ENCODE assay signal across 8 cellular contexts in genomic region chr20:23419657-23419994, GRCh38. TPM values are rescaled to one million over a fixed set of nuclear protein-coding genes. Genes with fewer than 3 reads are reported as not detected.
DNase-seq lines count a peak whose midpoint lies in the region; ATAC-seq and TF ChIP-seq lines count a peak whose summit lies in the region.

No MANE protein-coding gene starts in this region.

- H3K9me3 ChIP-seq in CD4-positive, alpha-beta memory T cell (ENCODE audit: control insufficient read depth in 1 of 2, low read length in 2 of 2) = no peaks in the 10 kb centered on the region
- H3K9me3 ChIP-seq in PC-3 (ENCODE audit: low read length) (no peaks in the 10 kb centered on the region), endocrine pancreas (ENCODE audit: control insufficient read depth, low read length) (no peaks in the 10 kb centered on the region)

- H3K27me3 Mint-ChIP-seq in CD4-positive, alpha-beta memory T cell = peaks cover 4 to 5% of the 10 kb centered on the region in 2 donors
- no peaks in the 10 kb centered on the region for H3K27me3 Mint-ChIP-seq in osteocyte (ENCODE audit: unreplicated experiment)

- no peak for ATAC-seq in PC-3
- ATAC-seq in GM21423 (IDR thresholded peaks at IDR 0.05; ENCODE audit: unreplicated experiment) = no peak
- ATAC-seq in HG02571 (IDR thresholded peaks at IDR 0.05; ENCODE audit: unreplicated experiment) = no peak

- POLR2A ChIA-PET in CD4-positive, alpha-beta memory T cell (lab: Charles Lee; ENCODE audit: partially characterized antibody) = interaction anchor here (1.3 to 7.6 kb wide), 4 partner anchors 9 to 69 kb away, joined by 3 to 86 read pairs (median 36); partner anchors contain the start of genes GZF1 and NXT1
- POLR2A ChIA-PET in PC-3 (lab: Charles Lee; ENCODE audit: unreplicated experiment) = interaction anchor here (0.7 kb wide), 1 partner anchor 800 kb away, joined by 3 read pairs; no protein-coding TSS in a partner anchor

- CTCF ChIA-PET in CD4-positive, alpha-beta memory T cell (lab: Charles Lee; ENCODE audit: partially characterized antibody) = interaction anchor here (3.5 to 7.7 kb wide), 2 partner anchors 61 to 69 kb away, joined by 19 to 66 read pairs; partner anchors contain the start of gene NXT1
- CTCF ChIA-PET in PC-3 (lab: Charles Lee) = no interaction called here

- H3K9ac ChIP-seq in PC-3 (ENCODE audit: low read length) (peak overlapping the region; percentile 89), endocrine pancreas (ENCODE audit: control insufficient read depth, insufficient read depth, low read length) (peak overlapping the region; percentile 58)

- no peak for DNase-seq in CD4-positive, alpha-beta memory T cell
- DNase-seq in PC-3 (no peak), osteocyte (ENCODE audit: extremely low spot score, unreplicated experiment) (no peak), NCI-H1930 (lab: John Stamatoyannopoulos, UW) (no peak), Kasumi-1 (lab: John Stamatoyannopoulos, UW) (no peak)

- H3K9me2 ChIP-seq in PC-3 (replicated peaks; ENCODE audit: low read length) = no peaks in the 10 kb centered on the region

- peak overlapping the region; percentile 81 to 91 (median 86) for H3K27ac Mint-ChIP-seq in CD4-positive, alpha-beta memory T cell
- peak overlapping the region; percentile 92 for H3K27ac Mint-ChIP-seq in osteocyte (ENCODE audit: unreplicated experiment)

- no peaks in the 10 kb centered on the region for H3K27me3 ChIP-seq in CD4-positive, alpha-beta memory T cell (ENCODE audit: insufficient read depth, low read length)
- H3K27me3 ChIP-seq in PC-3 (ENCODE audit: low read length) (no peaks in the 10 kb centered on the region), endocrine pancreas (ENCODE audit: control insufficient read depth, insufficient read depth, low read length) (no peaks in the 10 kb centered on the region)

- H3K4me3 Mint-ChIP-seq in CD4-positive, alpha-beta memory T cell = peak overlapping the region; percentile 80 to 89 (median 86)
- peak overlapping the region; percentile 82 for H3K4me3 Mint-ChIP-seq in osteocyte (ENCODE audit: unreplicated experiment)

- peaks cover 26% of the 10 kb centered on the region for H3K4me1 ChIP-seq in CD4-positive, alpha-beta memory T cell (ENCODE audit: insufficient read depth, low read length)
- H3K4me1 ChIP-seq in PC-3 (ENCODE audit: insufficient read depth, low read length) (peaks cover 12% of the 10 kb centered on the region), endocrine pancreas (ENCODE audit: control insufficient read depth, insufficient read depth, low read length) (peaks cover 17% of the 10 kb centered on the region)

- BruUV-seq in PC-3 (replicated peaks; lab: Mats Ljungman, UMichigan) = no TSS peak

- H3K36me3 Mint-ChIP-seq in CD4-positive, alpha-beta memory T cell = peaks cover 0 to 2% of the 10 kb centered on the region in 2 donors
- H3K36me3 Mint-ChIP-seq in osteocyte (ENCODE audit: unreplicated experiment) = no peaks in the 10 kb centered on the region

- peak overlapping the region in 1 of 2 donors; percentile 84 for H3K4me3 ChIP-seq in CD4-positive, alpha-beta memory T cell (ENCODE audit: low read length in 2 of 2)
- H3K4me3 ChIP-seq in PC-3 (ENCODE audit: low read length) = peak overlapping the region; percentile 74
- peak overlapping the region; percentile 80 for H3K4me3 ChIP-seq in endocrine pancreas (ENCODE audit: control insufficient read depth, insufficient read depth, low read length)

- peak overlapping the region; percentile 81 for H3K4me2 ChIP-seq in PC-3 (ENCODE audit: low read length)

- H3K4me1 Mint-ChIP-seq in CD4-positive, alpha-beta memory T cell = peaks cover 16 to 46% (median 32%) of the 10 kb centered on the region in 4 donors
- peaks cover 24% of the 10 kb centered on the region for H3K4me1 Mint-ChIP-seq in osteocyte (ENCODE audit: unreplicated experiment)

- no peaks in the 10 kb centered on the region for H4K20me1 ChIP-seq in PC-3 (ENCODE audit: low read length)

- intact Hi-C loops in CD4-positive, alpha-beta memory T cell (cut with micrococcal nuclease) = no loop called here
- intact Hi-C loops in PC-3 (cut with micrococcal nuclease) = no loop called here

- H3K79me2 ChIP-seq in PC-3 (ENCODE audit: low read length) = peaks cover 64% of the 10 kb centered on the region

- H3K9me3 Mint-ChIP-seq in CD4-positive, alpha-beta memory T cell = no peaks in the 10 kb centered on the region
- no peaks in the 10 kb centered on the region for H3K9me3 Mint-ChIP-seq in osteocyte (ENCODE audit: unreplicated experiment)

- H2AFZ ChIP-seq in PC-3 (ENCODE audit: low read length) = peak overlapping the region; percentile 77

- H3K36me3 ChIP-seq in CD4-positive, alpha-beta memory T cell (ENCODE audit: insufficient read depth, low read length) = no peaks in the 10 kb centered on the region
- H3K36me3 ChIP-seq in PC-3 (ENCODE audit: low read depth, low read length) = no peaks in the 10 kb centered on the region
- no peaks in the 10 kb centered on the region for H3K36me3 ChIP-seq in endocrine pancreas (ENCODE audit: control insufficient read depth, insufficient read depth, low read length)

- no peaks in the 10 kb centered on the region for H3F3A ChIP-seq in PC-3 (ENCODE audit: low read length, unreplicated experiment)

- TF ChIP-seq CTCF in PC-3 (conservative IDR thresholded peaks at IDR 0.05; ENCODE audit: low read depth, low read length) = no peak
- TF ChIP-seq CTCF in osteocyte (IDR thresholded peaks at IDR 0.05) = no peak

- H3K27ac ChIP-seq in CD4-positive, alpha-beta memory T cell (ENCODE audit: low read depth, low read length) = peak overlapping the region; percentile 72
- peak overlapping the region; percentile 14 for H3K27ac ChIP-seq in PC-3 (ENCODE audit: low read length)

RNA-seq across cellular contexts. Expression of gene NAPB, which starts 1.7 kb away (rescaled TPM):
- total RNA-seq in CD4-positive, alpha-beta memory T cell = 10 to 100 TPM; 13.3 to 14.9 TPM
- polyA plus RNA-seq in CD4-positive, alpha-beta memory T cell = 1 to 10 TPM; 5.8 to 6.2 TPM
- total RNA-seq in PC-3 (2014; rRNA removed) (5.0 and 7.8 TPM in 2 replicates), osteocyte (8.8 and 10.5 TPM in 2 replicates)

RNA-seq across cellular contexts. Expression of gene CSTL1, which starts 19.9 kb away (rescaled TPM):
- total RNA-seq in CD4-positive, alpha-beta memory T cell = not detected
- polyA plus RNA-seq in CD4-positive, alpha-beta memory T cell = not detected
- not detected in 2 replicates for total RNA-seq in PC-3 (2014; rRNA removed)
- not detected in 2 replicates for total RNA-seq in osteocyte

RNA-seq across cellular contexts. Expression of gene CST11, which starts 33.0 kb away (rescaled TPM):
- total RNA-seq in CD4-positive, alpha-beta memory T cell = not detected
- not detected for polyA plus RNA-seq in CD4-positive, alpha-beta memory T cell
- total RNA-seq in PC-3 (2014; rRNA removed) (not detected in 2 replicates), osteocyte (not detected in 2 replicates)

RNA-seq across cellular contexts. Expression of gene GZF1, which starts 57.6 kb away (rescaled TPM):
- 10 to 100 TPM; 12.8 to 14.1 TPM for total RNA-seq in CD4-positive, alpha-beta memory T cell
- polyA plus RNA-seq in CD4-positive, alpha-beta memory T cell = 1 to 10 TPM; 2.6 to 3.5 TPM
- total RNA-seq in PC-3 (2014; rRNA removed) (16.0 and 17.9 TPM in 2 replicates), osteocyte (14.4 and 16.8 TPM in 2 replicates)
